Comparison of ENCODE assay signal across 1 cellular context in genomic region chr6:136317023-136317649, GRCh38.
TF ChIP-seq lines count a peak whose summit lies in the region.

No MANE protein-coding gene starts in this region.

TF ChIP-seq in HepG2, 621 proteins besides CTCF, POLR2A, EP300 and RAD21 (continued from another document):
- TF ChIP-seq AHDC1 (CRISPR knock-in tag; IDR thresholded peaks at IDR 0.05; ENCODE audit: borderline replicate concordance) (no peak), ZMYM4 (CRISPR knock-in tag; IDR thresholded peaks at IDR 0.05) (no peak), GTF2F1 (IDR thresholded peaks at IDR 0.05; ENCODE audit: low read length) (no peak), ZNF460 (CRISPR knock-in tag; IDR thresholded peaks at IDR 0.05; ENCODE audit: borderline replicate concordance) (no peak), ZNF281 (CRISPR knock-in tag; IDR thresholded peaks at IDR 0.05; ENCODE audit: borderline replicate concordance) (no peak), DDIT3 (CRISPR knock-in tag; IDR thresholded peaks at IDR 0.05) (no peak), ELK4 (CRISPR knock-in tag; IDR thresholded peaks at IDR 0.05; ENCODE audit: borderline replicate concordance) (no peak), ZNF605 (CRISPR knock-in tag; IDR thresholded peaks at IDR 0.05) (no peak), ZNF350 (CRISPR knock-in tag; IDR thresholded peaks at IDR 0.05; ENCODE audit: borderline replicate concordance, low read depth) (no peak), ZNF619 (CRISPR knock-in tag; IDR thresholded peaks at IDR 0.05) (no peak), TCF7 (IDR thresholded peaks at IDR 0.05; ENCODE audit: low read depth) (no peak), ONECUT2 (CRISPR knock-in tag; IDR thresholded peaks at IDR 0.05) (no peak), SMYD3 (CRISPR knock-in tag; IDR thresholded peaks at IDR 0.05) (no peak), CHCHD3 (CRISPR knock-in tag; IDR thresholded peaks at IDR 0.05) (no peak), KAT7 (CRISPR knock-in tag; IDR thresholded peaks at IDR 0.05; ENCODE audit: borderline replicate concordance) (no peak), ZNF496 (CRISPR knock-in tag; IDR thresholded peaks at IDR 0.05; ENCODE audit: insufficient replicate concordance) (no peak), SAP130 (CRISPR knock-in tag; IDR thresholded peaks at IDR 0.05; ENCODE audit: low read depth) (peak; percentile 17; the same call in 1 of the 2 replicates), FOXK1 (CRISPR knock-in tag; IDR thresholded peaks at IDR 0.05; ENCODE audit: borderline replicate concordance, low read depth) (no peak), TEAD2 (CRISPR knock-in tag; IDR thresholded peaks at IDR 0.05) (no peak), ZIK1 (CRISPR knock-in tag; IDR thresholded peaks at IDR 0.05; ENCODE audit: borderline replicate concordance, low read depth) (no peak), PREB (CRISPR knock-in tag; IDR thresholded peaks at IDR 0.05) (no peak), ZZZ3 (CRISPR knock-in tag; IDR thresholded peaks at IDR 0.05; ENCODE audit: borderline replicate concordance) (no peak), MLX (CRISPR knock-in tag; IDR thresholded peaks at IDR 0.05) (no peak), SP4 (CRISPR knock-in tag; IDR thresholded peaks at IDR 0.05) (no peak), THRA (CRISPR knock-in tag; IDR thresholded peaks at IDR 0.05; ENCODE audit: borderline replicate concordance) (0 out of 2 replicates have a peak, but pooled peaks have one; percentile 39), ZNF510 (CRISPR knock-in tag; IDR thresholded peaks at IDR 0.05; ENCODE audit: low read depth) (no peak), SETDB1 (CRISPR knock-in tag; IDR thresholded peaks at IDR 0.05; ENCODE audit: borderline replicate concordance) (no peak), ZNF816 (CRISPR knock-in tag; IDR thresholded peaks at IDR 0.05; ENCODE audit: borderline replicate concordance) (no peak), ZNF747 (CRISPR knock-in tag; IDR thresholded peaks at IDR 0.05; ENCODE audit: borderline replicate concordance) (no peak), ZNF674 (CRISPR knock-in tag; IDR thresholded peaks at IDR 0.05; ENCODE audit: low read depth) (no peak), CAMTA2 (CRISPR knock-in tag; IDR thresholded peaks at IDR 0.05; ENCODE audit: borderline replicate concordance) (no peak), ZBTB37 (CRISPR knock-in tag; IDR thresholded peaks at IDR 0.05) (no peak), ZNF382 (CRISPR knock-in tag; IDR thresholded peaks at IDR 0.05; ENCODE audit: borderline replicate concordance) (no peak), ARID4A (CRISPR knock-in tag; IDR thresholded peaks at IDR 0.05; ENCODE audit: borderline replicate concordance) (no peak), NR3C1 (CRISPR knock-in tag; IDR thresholded peaks at IDR 0.05) (no peak), ZNF530 (CRISPR knock-in tag; IDR thresholded peaks at IDR 0.05; ENCODE audit: low read depth) (no peak), SALL1 (CRISPR knock-in tag; IDR thresholded peaks at IDR 0.05) (no peak; the same call in 1 of the 2 replicates), ZNF143 (CRISPR knock-in tag; IDR thresholded peaks at IDR 0.05) (no peak), ATAD3A (CRISPR knock-in tag; IDR thresholded peaks at IDR 0.05) (no peak), KLF12 (CRISPR knock-in tag; IDR thresholded peaks at IDR 0.05; ENCODE audit: borderline replicate concordance) (no peak), ZNF121 (CRISPR knock-in tag; IDR thresholded peaks at IDR 0.05) (no peak), TCF12 (IDR thresholded peaks at IDR 0.05) (no peak), TCF12 (CRISPR knock-in tag; IDR thresholded peaks at IDR 0.05) (no peak), XRCC5 (optimal IDR thresholded peaks at IDR 0.05; ENCODE audit: low read length) (no peak), KLF16 (CRISPR knock-in tag; IDR thresholded peaks at IDR 0.05) (peak in 1 of 2 experiments; percentile 36; a peak in 1 of 4 replicates), LCORL (IDR thresholded peaks at IDR 0.05) (no peak), LCORL (CRISPR knock-in tag; IDR thresholded peaks at IDR 0.05) (no peak)
